In the genomic region with DNA sequence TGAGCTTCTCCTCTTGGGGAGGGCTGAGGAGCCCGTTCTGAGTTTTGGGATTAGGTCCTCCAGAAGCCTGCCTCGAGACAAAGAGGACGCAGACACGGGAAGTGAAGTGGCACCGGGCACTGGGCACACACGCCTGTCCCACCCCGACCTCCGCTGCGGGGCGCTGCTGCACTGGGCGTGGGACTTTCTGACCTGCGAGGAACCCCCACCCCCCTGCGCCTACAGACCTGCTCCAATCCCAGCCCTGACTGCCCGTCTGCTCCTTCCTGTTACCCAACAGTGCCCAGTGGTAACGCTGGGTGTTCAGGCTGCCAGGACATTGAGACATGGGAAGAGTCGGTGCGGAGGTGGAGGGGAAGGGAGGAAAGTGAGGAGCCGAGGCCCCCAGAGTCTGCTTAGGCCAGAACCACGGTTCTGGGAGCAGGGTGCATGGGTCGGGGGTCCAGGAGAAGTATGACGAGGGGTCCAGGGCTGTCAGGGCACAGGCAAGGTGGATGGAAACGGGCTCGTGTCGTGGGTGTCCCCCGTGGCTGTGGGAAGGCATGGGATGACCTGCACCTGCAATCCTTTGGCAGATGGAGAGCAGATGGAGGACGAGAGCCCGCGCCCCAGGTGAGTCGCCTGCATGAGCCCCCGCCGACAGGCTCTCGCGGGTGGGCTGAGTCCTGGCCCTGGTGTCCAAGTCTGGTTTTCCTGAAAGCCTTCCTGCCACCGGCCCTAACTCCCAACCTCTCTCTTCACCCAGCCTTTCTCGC, we compare ENCODE assay signal across 25 cellular contexts.
DNase-seq lines count a peak whose midpoint lies in the region; ATAC-seq and TF ChIP-seq lines count a peak whose summit lies in the region.
"Had no signal": no experiment of that assay in that cellular context is flagged by ENCODE, and none has a peak within 500 bp of the region (broad histone marks: within the 10 kb centered on the region; RNA-seq: fewer than 3 reads in every experiment).

No MANE protein-coding gene starts in this region.

- H3K27ac ChIP-seq in PC-9 (no peak overlapping the region), RWPE1 (no peak overlapping the region)
- H3K27ac ChIP-seq: HL-60, Peyer's patch, SJSA1, thyroid gland, WERI-Rb-1 had no signal

- no peaks in the 10 kb centered on the region for H3K36me3 Mint-ChIP-seq in nephron progenitor cell (ENCODE audit: low read depth)

- POLR2A ChIA-PET in PC-9 (lab: Charles Lee; ENCODE audit: unreplicated experiment) (no interaction called here), RWPE1 (lab: Yijun Ruan, JAX; ENCODE audit: low non-redundant PET) (no interaction called here)

- H3K4me3 Mint-ChIP-seq in nephron progenitor cell = no peak overlapping the region
- H3K4me3 Mint-ChIP-seq: neural crest cell, T-helper 17 cell had no signal

- intact Hi-C loops in PC-9 (cut with micrococcal nuclease; ENCODE audit: unreplicated experiment) = no loop called here

- no peak overlapping the region for H3K4me2 ChIP-seq in PC-9

- H2AFZ ChIP-seq in PC-9 = no peak overlapping the region

- TF ChIP-seq CTCF in nephron progenitor cell (IDR thresholded peaks at IDR 0.05) = no peak
- no peak for TF ChIP-seq CTCF in PC-9 (conservative IDR thresholded peaks at IDR 0.05)
- TF ChIP-seq CTCF in RWPE1 (conservative IDR thresholded peaks at IDR 0.05; ENCODE audit: low read depth) = no peak

- peaks cover 4% of the 10 kb centered on the region for H3K4me1 Mint-ChIP-seq in nephron progenitor cell
- H3K4me1 Mint-ChIP-seq: neural crest cell had no signal

- no peaks in the 10 kb centered on the region for H3F3A ChIP-seq in PC-9 (ENCODE audit: insufficient read depth, low read depth)

- no peaks in the 10 kb centered on the region for H3K36me3 ChIP-seq in PC-9 (ENCODE audit: low read depth)

- peak; percentile 15 for DNase-seq in stimulated activated CD4-positive, alpha-beta T cell treated with anti-CD3 and anti-CD28 coated beads, Interleukin-15, amount 100 ng/mL, for 24 hours
- no peak for DNase-seq in stimulated activated CD4-positive, alpha-beta T cell treated with anti-CD3 and anti-CD28 coated beads, Interleukin-2, amount 100 ng/mL, for 48 hours
- DNase-seq in ecto neural progenitor cell (ENCODE audit: low spot score) (peak; percentile 70), nephron progenitor cell (peak; percentile 46), mucosa of gallbladder (ENCODE audit: low spot score) (no peak), PC-9 (no peak), RWPE1 (ENCODE audit: low spot score) (no peak)
- DNase-seq: activated CD4-positive, alpha-beta T cell treated with anti-CD3 and anti-CD28 coated beads, Interleukin-2, amount 50 U/mL, for 48 hours; activated effector memory CD4-positive, alpha-beta T cell treated with anti-CD3 and anti-CD28 coated beads, Interleukin-2, amount 50 U/mL, for 16 hours; activated T-cell treated with anti-CD3 and anti-CD28 coated beads for 4 hours; Calu3; NCI-H1092 treated with DMSO at 0.1 percent for 48 hours; NCI-H2029 treated with DMSO at 0.1 percent for 48 hours; NCI-H226; Peyer's patch; stimulated activated CD4-positive, alpha-beta T cell treated with anti-CD3 and anti-CD28 coated beads, Interleukin-1b, Interleukin-23, amount 100 ng/mL, for 48 hours; stimulated activated naive CD4-positive, alpha-beta T cell; T-helper 17 cell; thyroid gland; WERI-Rb-1 had no signal

- H3K27me3 Mint-ChIP-seq in nephron progenitor cell (ENCODE audit: low read depth, poor library complexity) = peaks cover 13% of the 10 kb centered on the region
- H3K27me3 Mint-ChIP-seq: T-helper 17 cell had no signal

- H3K27ac Mint-ChIP-seq in nephron progenitor cell = no peak overlapping the region
- H3K27ac Mint-ChIP-seq: T-helper 17 cell had no signal

- H3K79me2 ChIP-seq in PC-9 (ENCODE audit: low read depth) = no peaks in the 10 kb centered on the region

- H3K9me3 Mint-ChIP-seq in nephron progenitor cell = no peaks in the 10 kb centered on the region
- H3K9me3 Mint-ChIP-seq: neural crest cell had no signal

- H3K27me3 ChIP-seq in PC-9 (ENCODE audit: insufficient read depth, low read depth) = no peaks in the 10 kb centered on the region
- H3K27me3 ChIP-seq: Peyer's patch, SJSA1, thyroid gland had no signal

- H4K20me1 ChIP-seq in PC-9 (ENCODE audit: insufficient read depth) = no peaks in the 10 kb centered on the region

- BruUV-seq in PC-9 (replicated peaks; lab: Mats Ljungman, UMichigan) = no TSS peak

- CTCF ChIA-PET in PC-9 (lab: Charles Lee) = no interaction called here
- CTCF ChIA-PET in RWPE1 (lab: Yijun Ruan, JAX) = no interaction called here

- no peak for ATAC-seq in GM19463 (IDR thresholded peaks at IDR 0.05; ENCODE audit: unreplicated experiment)
- ATAC-seq: left lobe of liver, T-helper 17 cell had no signal

- no peaks in the 10 kb centered on the region for H3K9me3 ChIP-seq in PC-9 (ENCODE audit: insufficient read depth, low read depth)
- H3K9me3 ChIP-seq: Peyer's patch, SJSA1, thyroid gland had no signal

- H3K4me3 ChIP-seq in PC-9 = no peak overlapping the region
- H3K4me3 ChIP-seq: Peyer's patch, SJSA1, thyroid gland had no signal

- no peaks in the 10 kb centered on the region for H3K9me2 ChIP-seq in PC-9 (ENCODE audit: insufficient read depth)

- no peaks in the 10 kb centered on the region for H3K4me1 ChIP-seq in PC-9 (replicated peaks; ENCODE audit: insufficient read depth)
- H3K4me1 ChIP-seq: Peyer's patch, SJSA1 had no signal

Comparison
In these comparisons a context has a peak if more than half of its experiments do, and no peak if none do; other contexts are left out.
1. DNase-seq: peak in stimulated activated CD4-positive, alpha-beta T cell treated with anti-CD3 and anti-CD28 coated beads, Interleukin-15, amount 100 ng/mL, for 24 hours (single experiment), ecto neural progenitor cell (single experiment) and nephron progenitor cell (single experiment); none in stimulated activated CD4-positive, alpha-beta T cell treated with anti-CD3 and anti-CD28 coated beads, Interleukin-2, amount 100 ng/mL, for 48 hours (0 of 2), mucosa of gallbladder (single experiment), PC-9 (0 of 2) and RWPE1 (single experiment).